In genomic region chr10:123132576-123133477, GRCh38 we compare ENCODE assay signal across 8 cellular contexts. TPM values are rescaled to one million over a fixed set of nuclear protein-coding genes. Genes with fewer than 3 reads are reported as not detected.
DNase-seq lines count a peak whose midpoint lies in the region; ATAC-seq and TF ChIP-seq lines count a peak whose summit lies in the region.

No MANE protein-coding gene starts in this region.

- no peaks in the 10 kb centered on the region for H3K36me3 Mint-ChIP-seq in activated naive CD4-positive, alpha-beta T cell treated with anti-CD3 and anti-CD28 coated beads, Interleukin-2, amount 50 U/mL, for 24 hours

- H2BK5ac ChIP-seq in trophoblast cell (ENCODE audit: low read depth, low read length, poor library complexity), result no peak overlapping the region

- no peak overlapping the region for H2BK12ac ChIP-seq in trophoblast cell (ENCODE audit: low read length)

- no peak overlapping the region for H3K14ac ChIP-seq in trophoblast cell (ENCODE audit: low read length)

- H3K4me3 ChIP-seq in SJSA1 (no peak overlapping the region), trophoblast cell (ENCODE audit: low read depth, low read length) (peak overlapping the region; percentile 2), thyroid gland (replicated peaks in 1 of 3) (no peak overlapping the region)

- no peak overlapping the region for H3K9ac ChIP-seq in trophoblast cell (ENCODE audit: low read length)

- peak overlapping the region; percentile 79 for H3K4me3 Mint-ChIP-seq in activated naive CD4-positive, alpha-beta T cell treated with anti-CD3 and anti-CD28 coated beads, Interleukin-2, amount 50 U/mL, for 24 hours

- H3K23ac ChIP-seq in trophoblast cell (ENCODE audit: low read length), result no peak overlapping the region

- no peak overlapping the region for H2AK5ac ChIP-seq in trophoblast cell (ENCODE audit: low read length)

- H3K4ac ChIP-seq in trophoblast cell (ENCODE audit: low read depth, low read length), result no peak overlapping the region

- H3K27me3 Mint-ChIP-seq in activated naive CD4-positive, alpha-beta T cell treated with anti-CD3 and anti-CD28 coated beads, Interleukin-2, amount 50 U/mL, for 24 hours, result peaks cover 51% of the 10 kb centered on the region

- peak; percentile 94 for ATAC-seq in Right ventricle myocardium superior (ENCODE audit: poor library complexity)

- H3K18ac ChIP-seq in trophoblast cell (ENCODE audit: low read length), result no peak overlapping the region

- peak; percentile 75 to 94 (median 84) for TF ChIP-seq CTCF in thyroid gland (IDR thresholded peaks at IDR 0.05)

- no CpG with 5 or more reads among the region's 48 CpGs for WGBS in trophoblast cell (ENCODE audit: extremely low coverage, insufficient coverage, insufficient read length)
- WGBS in thyroid gland, 2 donors, result 3 to 4% methylated on average over 31 to 43 of the region's 48 CpGs

- DNase-seq in SKM-1 treated with dmso at 0.1 percent for 144 hours (lab: John Stamatoyannopoulos, UW; ENCODE audit: unreplicated experiment) (peak; percentile 47), SKM-1 (lab: John Stamatoyannopoulos, UW; ENCODE audit: unreplicated experiment) (no peak), HuH-7.5 (ENCODE audit: low spot score) (peak; percentile 89), SJSA1 (ENCODE audit: low read depth in 1 of 2, low spot score in 2 of 2) (peak; percentile 67 to 85), Right ventricle myocardium superior (peak; percentile 87), trophoblast cell (peak; percentile 75 to 94), thyroid gland (peak; percentile 83 to 87)

- no peak overlapping the region for H4K8ac ChIP-seq in trophoblast cell (ENCODE audit: low read depth, low read length)

- H3K9me3 Mint-ChIP-seq in activated naive CD4-positive, alpha-beta T cell treated with anti-CD3 and anti-CD28 coated beads, Interleukin-2, amount 50 U/mL, for 24 hours, result no peaks in the 10 kb centered on the region

- no peak for TF ChIP-seq POLR2A in thyroid gland (IDR thresholded peaks at IDR 0.05)

- no peak overlapping the region for H4K91ac ChIP-seq in trophoblast cell (ENCODE audit: low read depth, low read length)

- H3K4me2 ChIP-seq in trophoblast cell (ENCODE audit: low read length), result peak overlapping the region; percentile 54

- H3K4me1 Mint-ChIP-seq in activated naive CD4-positive, alpha-beta T cell treated with anti-CD3 and anti-CD28 coated beads, Interleukin-2, amount 50 U/mL, for 24 hours, result peaks cover 28% of the 10 kb centered on the region

- H3K79me2 ChIP-seq in trophoblast cell (ENCODE audit: control insufficient read depth, insufficient read depth, low read length, poor library complexity), result no peaks in the 10 kb centered on the region

- H2BK120ac ChIP-seq in trophoblast cell (ENCODE audit: insufficient read depth, low read length, poor library complexity), result no peak overlapping the region

- no peak overlapping the region for H3K27ac Mint-ChIP-seq in activated naive CD4-positive, alpha-beta T cell treated with anti-CD3 and anti-CD28 coated beads, Interleukin-2, amount 50 U/mL, for 24 hours

- H3K27ac ChIP-seq in SJSA1 (no peak overlapping the region), trophoblast cell (ENCODE audit: low read depth, low read length) (no peak overlapping the region), thyroid gland (no peak overlapping the region)

- H2AFZ ChIP-seq in trophoblast cell (ENCODE audit: insufficient read depth, low read length, poor library complexity), result peak overlapping the region; percentile 12

- H3K79me1 ChIP-seq in trophoblast cell (ENCODE audit: low read length), result no peaks in the 10 kb centered on the region

- H4K12ac ChIP-seq in trophoblast cell (ENCODE audit: low read depth, low read length), result no peak overlapping the region

- H3K27me3 ChIP-seq in SJSA1 (replicated peaks) (peaks cover 22% of the 10 kb centered on the region), trophoblast cell (ENCODE audit: insufficient read depth, low read length) (peaks cover 59% of the 10 kb centered on the region), thyroid gland (peaks cover 40% of the 10 kb centered on the region)

- H3K9me3 ChIP-seq in SJSA1 (replicated peaks), result no peaks in the 10 kb centered on the region; the same call in 1 of the 2 replicates
- H3K9me3 ChIP-seq in trophoblast cell (ENCODE audit: insufficient read depth, low read depth, low read length), result peaks cover 5% of the 10 kb centered on the region
- H3K9me3 ChIP-seq in thyroid gland, result no peaks in the 10 kb centered on the region

- peaks cover 7% of the 10 kb centered on the region; the same call in 1 of the 2 replicates for H3K36me3 ChIP-seq in SJSA1
- H3K36me3 ChIP-seq in trophoblast cell (ENCODE audit: control insufficient read depth in 1 of 2, insufficient read depth in 2 of 2, low read length in 2 of 2), result no peaks in the 10 kb centered on the region
- no peaks in the 10 kb centered on the region for H3K36me3 ChIP-seq in thyroid gland

- intact Hi-C loops in Right ventricle myocardium superior (cut with DNase I), result loop anchor here (5.0 to 10.0 kb wide), 2 partner anchors 424 to 832 kb away; no protein-coding TSS in a partner anchor
- intact Hi-C loops in thyroid gland (cut with DNase I), result loop anchor here (5.0 kb wide), 1 partner anchor 424 kb away; no protein-coding TSS in a partner anchor

- peaks cover 32% of the 10 kb centered on the region for H3K4me1 ChIP-seq in SJSA1 (replicated peaks)
- peaks cover 15 to 25% of the 10 kb centered on the region in 2 experiments for H3K4me1 ChIP-seq in trophoblast cell (ENCODE audit: control insufficient read depth in 1 of 2, insufficient read depth in 2 of 2, low read length in 2 of 2)
- H3K4me1 ChIP-seq in thyroid gland, result peaks cover 35 to 53% of the 10 kb centered on the region in 2 donors

RNA-seq across cellular contexts. Expression of gene HMX3, which starts 2.9 kb away (rescaled TPM):
- 10.8 and 10.9 TPM in 2 replicates for total RNA-seq in SJSA1 (2014; rRNA removed; shearing (Covaris generic))
- total RNA-seq in Right ventricle myocardium superior, result not detected
- polyA plus RNA-seq in trophoblast cell (2013), result not detected in 2 replicates
- total RNA-seq in thyroid gland, result not detected

RNA-seq across cellular contexts. Expression of gene HMX2, which starts 15.1 kb away (rescaled TPM):
- total RNA-seq in SJSA1 (2014; rRNA removed; shearing (Covaris generic)), result 0.38 and 0.61 TPM in 2 replicates
- not detected for total RNA-seq in Right ventricle myocardium superior
- polyA plus RNA-seq in trophoblast cell (2013), result not detected in 2 replicates
- not detected for total RNA-seq in thyroid gland

RNA-seq across cellular contexts. Expression of gene BUB3, which starts 21.4 kb away (rescaled TPM):
- 317 and 387 TPM in 2 replicates for total RNA-seq in SJSA1 (2014; rRNA removed; shearing (Covaris generic))
- total RNA-seq in Right ventricle myocardium superior (36.3 TPM), thyroid gland (100 to 1,000 TPM in 1 of 4 donors, 10 to 100 TPM in 3; 67.9 to 117 (median 88.0) TPM)
- 65.8 and 67.5 TPM in 2 replicates for polyA plus RNA-seq in trophoblast cell (2013)

Comparison
In these comparisons a context has a peak if more than half of its experiments do, and no peak if none do; other contexts are left out.
1. RNA of gene HMX3, which starts 2.9 kb away (total RNA-seq): 10.8 to 10.9 TPM in SJSA1; not detected in Right ventricle myocardium superior (single experiment) and not detected in thyroid gland; every median in the first group is over 10 times any median in the second.